Comparison of ENCODE assay signal across 1 cellular context in the genomic region with DNA sequence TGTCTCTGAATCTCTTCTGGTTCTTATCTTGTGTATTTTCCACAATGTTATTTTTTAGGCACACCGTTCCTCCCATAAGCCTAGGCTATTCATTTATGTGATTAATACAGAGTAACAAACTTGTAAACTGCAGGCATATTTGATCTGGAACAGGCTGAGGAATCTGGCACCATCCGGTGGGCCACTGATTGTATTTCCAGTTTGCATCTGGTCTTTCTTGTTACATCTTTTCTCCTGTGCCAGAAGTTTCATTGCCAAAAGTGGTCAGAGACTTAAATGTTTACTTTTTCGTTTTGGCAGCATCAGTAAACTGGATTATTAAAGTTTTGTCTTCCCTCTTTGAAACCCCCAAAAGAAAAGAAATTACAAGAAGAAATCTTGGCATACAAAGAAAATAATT.
TF ChIP-seq lines count a peak whose summit lies in the region.

No MANE protein-coding gene starts in this region.

TF ChIP-seq in endothelial cell of umbilical vein, 7 proteins besides CTCF, POLR2A, EP300 and RAD21:
- TF ChIP-seq JUN (IDR thresholded peaks at IDR 0.05; ENCODE audit: borderline replicate concordance, insufficient read depth, insufficient read length, low read depth) (no peak), FOS (IDR thresholded peaks at IDR 0.05; ENCODE audit: borderline replicate concordance, insufficient read depth, low read length) (no peak), GATA2 (IDR thresholded peaks at IDR 0.05; ENCODE audit: insufficient read depth, insufficient read length, low read depth, low read length) (no peak), EZH2 (IDR thresholded peaks at IDR 0.05; ENCODE audit: borderline replicate concordance, low read depth, low read length, severe bottlenecking) (no peak), POLR2AphosphoS5 (IDR thresholded peaks at IDR 0.05; ENCODE audit: insufficient read depth, low read depth, low read length) (no peak), MYC (IDR thresholded peaks at IDR 0.05; ENCODE audit: low read depth, low read length) (no peak)
- TF ChIP-seq, protein P1, sequence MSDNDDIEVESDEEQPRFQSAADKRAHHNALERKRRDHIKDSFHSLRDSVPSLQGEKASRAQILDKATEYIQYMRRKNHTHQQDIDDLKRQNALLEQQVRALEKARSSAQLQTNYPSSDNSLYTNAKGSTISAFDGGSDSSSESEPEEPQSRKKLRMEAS (IDR thresholded peaks at IDR 0.05; ENCODE audit: insufficient read depth, insufficient read length), result no peak
